In the genomic region with DNA sequence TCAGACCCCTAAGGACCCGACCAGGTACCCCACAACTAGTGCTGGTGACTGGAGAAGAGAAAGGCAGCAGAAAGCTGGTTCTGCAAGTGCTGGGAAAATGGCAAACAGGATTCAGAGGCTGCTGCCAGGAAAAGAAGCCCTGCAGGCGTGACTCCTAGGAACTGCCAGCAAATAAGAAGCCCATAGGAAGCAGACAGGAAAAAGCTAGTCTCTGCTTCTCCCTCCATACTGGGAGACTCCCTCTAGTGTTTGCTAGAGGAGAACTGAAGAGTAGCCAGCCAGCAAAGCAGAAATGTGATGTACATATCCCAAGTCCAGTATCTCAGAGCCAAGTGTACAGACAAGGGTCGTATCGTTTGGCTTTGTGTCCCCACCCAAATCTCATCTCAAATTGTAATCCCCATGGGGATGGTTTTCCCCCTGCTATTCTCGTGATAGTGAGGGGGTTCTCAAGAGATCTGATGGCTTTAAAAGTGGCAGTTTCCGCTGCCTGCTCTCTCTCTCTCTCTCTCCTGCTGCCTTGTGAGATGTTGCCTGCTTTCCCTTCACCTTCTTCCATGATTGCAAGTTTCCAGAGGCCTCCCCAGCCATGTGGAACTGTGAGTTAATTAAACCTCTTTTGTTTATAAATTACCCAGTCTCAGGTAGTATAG, we compare ENCODE assay signal across 8 cellular contexts. TPM values are rescaled to one million over a fixed set of nuclear protein-coding genes. Genes with fewer than 3 reads are reported as not detected.
DNase-seq lines count a peak whose midpoint lies in the region; ATAC-seq and TF ChIP-seq lines count a peak whose summit lies in the region.

No MANE protein-coding gene starts in this region.

- H3F3A ChIP-seq in OCI-LY1 (ENCODE audit: insufficient read depth, low read length), result no peaks in the 10 kb centered on the region

- H3K9me3 ChIP-seq in OCI-LY1 (ENCODE audit: low read length), result no peaks in the 10 kb centered on the region

- H3K27ac ChIP-seq in OCI-LY1 (ENCODE audit: low read depth, low read length, poor library complexity, severe bottlenecking), result no peak overlapping the region

- ATAC-seq in GM18868 (IDR thresholded peaks at IDR 0.05; ENCODE audit: unreplicated experiment) (peak; percentile 51), HG02870 (IDR thresholded peaks at IDR 0.05; ENCODE audit: unreplicated experiment) (no peak)

- DNase-seq in epithelial cell of proximal tubule (ENCODE audit: low read depth) (peak; percentile 38), mucosa of gallbladder (ENCODE audit: low spot score) (peak; percentile 33), GM19240 (ENCODE audit: insufficient read length, low spot score) (no peak), NCI-H2107 (lab: John Stamatoyannopoulos, UW) (no peak)
- no peak for DNase-seq in activated CD4-positive, alpha-beta T cell treated with anti-CD3 and anti-CD28 coated beads for 48 hours

- no peaks in the 10 kb centered on the region for H3K36me3 ChIP-seq in OCI-LY1 (ENCODE audit: insufficient read depth, low read length)

- H3K9me2 ChIP-seq in OCI-LY1 (ENCODE audit: low read depth, low read length), result no peaks in the 10 kb centered on the region

- no peak overlapping the region for H3K9ac ChIP-seq in OCI-LY1 (ENCODE audit: low read length)

- H3K4me1 ChIP-seq in OCI-LY1 (ENCODE audit: insufficient read depth, low read length, severe bottlenecking), result no peaks in the 10 kb centered on the region

- H3K4me3 ChIP-seq in OCI-LY1 (ENCODE audit: low read depth, low read length, poor library complexity, severe bottlenecking), result no peak overlapping the region
- H3K4me3 ChIP-seq in epithelial cell of proximal tubule (ENCODE audit: low read depth, low read length), result no peak overlapping the region

- TF ChIP-seq CTCF in OCI-LY1 (IDR thresholded peaks at IDR 0.05; ENCODE audit: low read length) (peak; percentile 30), epithelial cell of proximal tubule (conservative IDR thresholded peaks at IDR 0.05; ENCODE audit: low read depth, low read length) (peak; percentile 78)

- no peak overlapping the region for H3K4me2 ChIP-seq in OCI-LY1 (ENCODE audit: low read length)

- no peak overlapping the region for H2AFZ ChIP-seq in OCI-LY1 (ENCODE audit: low read length)

- no peaks in the 10 kb centered on the region for H4K20me1 ChIP-seq in OCI-LY1 (ENCODE audit: insufficient read depth, low read length)

- no peaks in the 10 kb centered on the region for H3K79me2 ChIP-seq in OCI-LY1 (ENCODE audit: insufficient read depth, low read length)

- H3K27me3 ChIP-seq in OCI-LY1 (ENCODE audit: insufficient read depth, low read length), result no peaks in the 10 kb centered on the region

RNA-seq across cellular contexts. Expression of a gene that starts 38.1 kb away (rescaled TPM):
- total RNA-seq in epithelial cell of proximal tubule (16.7 and 20.8 TPM in 2 replicates), mucosa of gallbladder (10.9 TPM)

Comparison
In these comparisons a context has a peak if more than half of its experiments do, and no peak if none do; other contexts are left out.
1. DNase-seq: peak in epithelial cell of proximal tubule (single experiment) and mucosa of gallbladder (single experiment); none in GM19240 (single experiment), NCI-H2107 (single experiment) and activated CD4-positive, alpha-beta T cell treated with anti-CD3 and anti-CD28 coated beads for 48 hours (single experiment).